8 cellular contexts compared by ENCODE assay signal in the genomic region with DNA sequence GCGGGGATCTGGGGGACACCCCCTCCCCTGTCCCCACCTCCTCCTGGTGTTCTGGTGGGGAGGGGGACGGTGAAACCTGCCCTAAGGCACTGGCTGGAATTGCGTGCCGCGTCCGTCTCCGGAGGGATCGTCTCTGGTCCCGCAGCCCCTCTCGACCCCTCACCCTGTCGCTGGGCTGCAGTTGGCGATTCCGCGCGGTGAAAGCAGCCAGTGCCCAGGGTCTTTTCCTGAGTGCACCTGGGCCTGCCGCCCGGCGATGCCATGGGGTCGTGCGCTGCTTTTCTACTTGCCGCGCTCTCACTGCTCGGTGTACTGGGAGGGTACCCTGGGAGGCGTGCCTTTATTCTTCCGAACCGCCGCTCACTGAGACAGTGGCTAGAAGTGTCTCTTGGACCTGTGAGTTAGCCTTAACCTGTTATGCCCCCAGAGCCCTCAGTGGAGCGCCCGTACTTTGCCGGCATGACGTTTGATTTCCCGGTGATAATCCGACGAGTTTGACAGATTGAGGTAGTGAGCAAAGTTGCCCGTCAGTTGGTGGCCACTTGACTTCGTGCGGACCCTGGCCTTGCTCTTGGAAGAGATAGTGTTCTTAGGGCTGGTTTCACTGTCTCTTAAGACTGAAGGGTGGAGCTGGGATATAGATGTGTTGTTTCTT. TPM values are rescaled to one million over a fixed set of nuclear protein-coding genes. Genes with fewer than 3 reads are reported as not detected.
DNase-seq lines count a peak whose midpoint lies in the region; ATAC-seq and TF ChIP-seq lines count a peak whose summit lies in the region.

No MANE protein-coding gene starts in this region.

- H3K4me1 ChIP-seq in iPS DF 6.9 (ENCODE audit: control insufficient read depth, insufficient read depth, low read length), result no peaks in the 10 kb centered on the region

- TF ChIP-seq CTCF in activated B cell treated with CpG ODN at 0.5 μM for 24 hours (IDR thresholded peaks at IDR 0.05), result no peak

- H3K4me1 Mint-ChIP-seq in activated CD4-positive, alpha-beta T cell treated with anti-CD3 and anti-CD28 coated beads for 36 hours, result peaks cover 24% of the 10 kb centered on the region
- peaks cover 31% of the 10 kb centered on the region for H3K4me1 Mint-ChIP-seq in activated B cell treated with CpG ODN at 0.5 μM for 24 hours
- H3K4me1 Mint-ChIP-seq in stimulated activated naive CD8-positive, alpha-beta T cell treated with anti-CD3 and anti-CD28 coated beads, Interleukin-15, amount 100 ng/mL, for 72 hours, result peaks cover 30% of the 10 kb centered on the region

- POLR2A ChIA-PET in activated CD4-positive, alpha-beta T cell treated with anti-CD3 and anti-CD28 coated beads for 36 hours (lab: Charles Lee), result no interaction called here
- POLR2A ChIA-PET in activated B cell treated with CpG ODN at 0.5 μM for 24 hours (lab: Charles Lee), result interaction anchor here (0.9 to 1.3 kb wide), 10 partner anchors 9 to 732 kb away, joined by 3 to 15 read pairs (median 5); partner anchors contain the start of gene EP400

- peak overlapping the region; percentile 98 for H3K4me3 Mint-ChIP-seq in activated CD4-positive, alpha-beta T cell treated with anti-CD3 and anti-CD28 coated beads for 36 hours
- H3K4me3 Mint-ChIP-seq in activated B cell treated with CpG ODN at 0.5 μM for 24 hours, result peak overlapping the region; percentile 93
- peak overlapping the region; percentile 86 to 94 for H3K4me3 Mint-ChIP-seq in stimulated activated naive CD8-positive, alpha-beta T cell treated with anti-CD3 and anti-CD28 coated beads, Interleukin-15, amount 100 ng/mL, for 72 hours

- no CpG with 5 or more reads among the region's 37 CpGs for WGBS in iPS DF 6.9 (ENCODE audit: insufficient coverage, insufficient read length)

- H3K27ac ChIP-seq in iPS DF 6.9 (ENCODE audit: low read length), result no peak overlapping the region

- intact Hi-C loops in activated CD4-positive, alpha-beta T cell treated with anti-CD3 and anti-CD28 coated beads for 36 hours (cut with DNase I, micrococcal nuclease), result loop anchor here (1.0 to 5.0 kb wide), 5 partner anchors 103 to 839 kb away; partner anchors contain the start of genes EP400 (in 1 of the 2), MMP17 (in 1 of the 2), PUS1 (in 1 of the 2) and RAN (in 1 of the 2)
- intact Hi-C loops in activated B cell treated with CpG ODN at 0.5 μM for 24 hours (cut with micrococcal nuclease), result loop anchor here (1.0 to 5.0 kb wide), 3 partner anchors 61 to 201 kb away; no protein-coding TSS in a partner anchor

- H3K4me3 ChIP-seq in iPS DF 6.9 (ENCODE audit: low read length), result peak overlapping the region; percentile 89

- H3K36me3 ChIP-seq in iPS DF 6.9 (ENCODE audit: control insufficient read depth, insufficient read depth, low read length), result peaks cover 5% of the 10 kb centered on the region; the same call in 1 of the 2 replicates

- H3K27ac Mint-ChIP-seq in activated CD4-positive, alpha-beta T cell treated with anti-CD3 and anti-CD28 coated beads for 36 hours, result peak overlapping the region; percentile 97
- H3K27ac Mint-ChIP-seq in activated B cell treated with CpG ODN at 0.5 μM for 24 hours, result peak overlapping the region; percentile 98
- peak overlapping the region; percentile 100 for H3K27ac Mint-ChIP-seq in stimulated activated naive CD8-positive, alpha-beta T cell treated with anti-CD3 and anti-CD28 coated beads, Interleukin-15, amount 100 ng/mL, for 72 hours

- CTCF ChIA-PET in activated CD4-positive, alpha-beta T cell treated with anti-CD3 and anti-CD28 coated beads for 36 hours (lab: Charles Lee), result no interaction called here
- CTCF ChIA-PET in activated B cell treated with CpG ODN at 0.5 μM for 24 hours (lab: Charles Lee), result interaction anchor here (0.6 to 0.9 kb wide), 2 partner anchors 44 kb away, joined by 3 read pairs; no protein-coding TSS in a partner anchor

- peaks cover 32% of the 10 kb centered on the region for H3K36me3 Mint-ChIP-seq in activated CD4-positive, alpha-beta T cell treated with anti-CD3 and anti-CD28 coated beads for 36 hours (ENCODE audit: low read depth)
- H3K36me3 Mint-ChIP-seq in activated B cell treated with CpG ODN at 0.5 μM for 24 hours (ENCODE audit: low read depth), result peaks cover 47% of the 10 kb centered on the region

- no peaks in the 10 kb centered on the region for H3K27me3 Mint-ChIP-seq in activated CD4-positive, alpha-beta T cell treated with anti-CD3 and anti-CD28 coated beads for 36 hours
- H3K27me3 Mint-ChIP-seq in activated B cell treated with CpG ODN at 0.5 μM for 24 hours, result no peaks in the 10 kb centered on the region
- H3K27me3 Mint-ChIP-seq in stimulated activated naive CD8-positive, alpha-beta T cell treated with anti-CD3 and anti-CD28 coated beads, Interleukin-15, amount 100 ng/mL, for 72 hours, result no peaks in the 10 kb centered on the region

- H3K9me3 Mint-ChIP-seq in activated CD4-positive, alpha-beta T cell treated with anti-CD3 and anti-CD28 coated beads for 36 hours (ENCODE audit: low read depth), result no peaks in the 10 kb centered on the region
- no peaks in the 10 kb centered on the region for H3K9me3 Mint-ChIP-seq in activated B cell treated with CpG ODN at 0.5 μM for 24 hours
- H3K9me3 Mint-ChIP-seq in stimulated activated naive CD8-positive, alpha-beta T cell treated with anti-CD3 and anti-CD28 coated beads, Interleukin-15, amount 100 ng/mL, for 72 hours, result peaks cover 10 to 13% of the 10 kb centered on the region in 2 donors

- no peaks in the 10 kb centered on the region for H3K27me3 ChIP-seq in iPS DF 6.9 (ENCODE audit: control insufficient read depth, insufficient read depth, low read length)

- no peaks in the 10 kb centered on the region for H3K9me3 ChIP-seq in iPS DF 6.9 (ENCODE audit: control insufficient read depth, insufficient read depth, low read length)

- no peak for ATAC-seq in activated CD4-positive, alpha-beta T cell treated with anti-CD3 and anti-CD28 coated beads for 36 hours
- no peak for ATAC-seq in activated B cell treated with CpG ODN at 0.5 μM for 24 hours (ENCODE audit: low read depth)
- ATAC-seq in stimulated activated naive CD8-positive, alpha-beta T cell treated with anti-CD3 and anti-CD28 coated beads, Interleukin-15, amount 100 ng/mL, for 72 hours, result peak; percentile 19
- no peak for ATAC-seq in GM18870 (IDR thresholded peaks at IDR 0.05; ENCODE audit: unreplicated experiment)
- ATAC-seq in GM19455 (IDR thresholded peaks at IDR 0.05; ENCODE audit: unreplicated experiment), result no peak

- peak; percentile 27 for DNase-seq in activated CD4-positive, alpha-beta T cell treated with anti-CD3 and anti-CD28 coated beads for 36 hours
- DNase-seq in activated CD4-positive, alpha-beta T cell treated with anti-CD3 and anti-CD28 coated beads for 1 hour, result no peak
- DNase-seq in activated B cell treated with CpG ODN at 0.5 μM for 24 hours (no peak), iPS DF 6.9 (ENCODE audit: low read depth, low spot score) (no peak), NCI-H2171 (lab: John Stamatoyannopoulos, UW) (no peak)
- DNase-seq in stimulated activated naive CD8-positive, alpha-beta T cell treated with anti-CD3 and anti-CD28 coated beads, Interleukin-15, amount 100 ng/mL, for 72 hours, result peak in 1 of 2 donors; percentile 13

RNA-seq across cellular contexts. Expression of gene SFSWAP, which starts 0.8 kb away (rescaled TPM):
- total RNA-seq in activated CD4-positive, alpha-beta T cell treated with anti-CD3 and anti-CD28 coated beads for 36 hours, result 10 to 100 TPM; 47.9 to 73.1 TPM
- total RNA-seq in activated B cell treated with CpG ODN at 0.5 μM for 24 hours, result 75.1 and 88.0 TPM in 2 replicates
